ENCODE assay signal across 1 cellular context in genomic region chr6:15243994-15244604, GRCh38.
TF ChIP-seq lines count a peak whose summit lies in the region.

No MANE protein-coding gene starts in this region.

TF ChIP-seq in WTC11, 78 proteins besides CTCF, POLR2A, EP300 and RAD21 (continued from another document):
- TF ChIP-seq ZNF425 (CRISPR knock-in tag; conservative IDR thresholded peaks at IDR 0.05): no peak
- no peak for TF ChIP-seq EMX1 (CRISPR knock-in tag; IDR thresholded peaks at IDR 0.05)
TF ChIP-seq in WTC11: peak in this region for 0.
